3 cellular contexts compared by ENCODE assay signal in genomic region chr19:5337126-5337525, GRCh38.
TF ChIP-seq lines count a peak whose summit lies in the region.

No MANE protein-coding gene starts in this region.

TF ChIP-seq in IMR-90, 13 proteins besides CTCF, POLR2A, EP300 and RAD21:
- no peak for TF ChIP-seq ELK1 (IDR thresholded peaks at IDR 0.05; ENCODE audit: borderline replicate concordance, low read depth, low read length)
- TF ChIP-seq CHD1 (IDR thresholded peaks at IDR 0.05; ENCODE audit: low read depth, low read length): no peak
- TF ChIP-seq MAZ (IDR thresholded peaks at IDR 0.05; ENCODE audit: borderline replicate concordance, low read depth, low read length): no peak
- TF ChIP-seq RFX5 (IDR thresholded peaks at IDR 0.05; ENCODE audit: low read depth, low read length): no peak
- TF ChIP-seq MXI1 (IDR thresholded peaks at IDR 0.05; ENCODE audit: borderline replicate concordance, low read depth, low read length): no peak
- no peak for TF ChIP-seq SMC3 (IDR thresholded peaks at IDR 0.05; ENCODE audit: low read depth, low read length)
- no peak for TF ChIP-seq BHLHE40 (IDR thresholded peaks at IDR 0.05; ENCODE audit: low read depth, low read length)
- TF ChIP-seq USF2 (IDR thresholded peaks at IDR 0.05; ENCODE audit: low read depth, low read length): no peak
- no peak for TF ChIP-seq RCOR1 (IDR thresholded peaks at IDR 0.05; ENCODE audit: insufficient replicate concordance, low read length)
- no peak for TF ChIP-seq FOS (IDR thresholded peaks at IDR 0.05; ENCODE audit: low read depth, low read length)
- no peak for TF ChIP-seq MAFK (IDR thresholded peaks at IDR 0.05; ENCODE audit: low read depth, low read length)
- no peak for TF ChIP-seq CEBPB (IDR thresholded peaks at IDR 0.05; ENCODE audit: low read depth, low read length)
- no peak for TF ChIP-seq NFE2L2 (IDR thresholded peaks at IDR 0.05; ENCODE audit: low read depth, low read length)

TF ChIP-seq in HepG2, 621 proteins besides CTCF, POLR2A, EP300 and RAD21:
- TF ChIP-seq ZNF264 (CRISPR knock-in tag; IDR thresholded peaks at IDR 0.05): no peak
- no peak for TF ChIP-seq MAZ (IDR thresholded peaks at IDR 0.05; ENCODE audit: borderline replicate concordance, low read depth, low read length)
- no peak for TF ChIP-seq MAZ (CRISPR knock-in tag; IDR thresholded peaks at IDR 0.05; ENCODE audit: low read depth)
- TF ChIP-seq SOX6 (IDR thresholded peaks at IDR 0.05): no peak
- no peak for TF ChIP-seq SOX6 (CRISPR knock-in tag; IDR thresholded peaks at IDR 0.05)
- no peak for TF ChIP-seq TFAP4 (IDR thresholded peaks at IDR 0.05; ENCODE audit: borderline replicate concordance, low read depth)
- TF ChIP-seq TFDP2 (CRISPR knock-in tag; IDR thresholded peaks at IDR 0.05): no peak

TF ChIP-seq in HEK293T, 16 proteins besides CTCF, POLR2A, EP300 and RAD21:
- no peak for TF ChIP-seq ZNF384 (IDR thresholded peaks at IDR 0.05)
- no peak for TF ChIP-seq NFRKB (IDR thresholded peaks at IDR 0.05)
- TF ChIP-seq PKNOX1 (IDR thresholded peaks at IDR 0.05): no peak
- TF ChIP-seq BHLHE40 (IDR thresholded peaks at IDR 0.05; ENCODE audit: borderline replicate concordance): no peak
- no peak for TF ChIP-seq ELF4 (IDR thresholded peaks at IDR 0.05)
- TF ChIP-seq ARNT (IDR thresholded peaks at IDR 0.05): no peak
- no peak for TF ChIP-seq CTBP1 (IDR thresholded peaks at IDR 0.05; ENCODE audit: borderline replicate concordance)
- no peak for TF ChIP-seq L3MBTL2 (conservative IDR thresholded peaks at IDR 0.05)
- no peak for TF ChIP-seq FOXM1 (IDR thresholded peaks at IDR 0.05; ENCODE audit: borderline replicate concordance)
- TF ChIP-seq SUZ12 (IDR thresholded peaks at IDR 0.05): no peak
- no peak for TF ChIP-seq SP1 (IDR thresholded peaks at IDR 0.05)
- TF ChIP-seq LEF1 (IDR thresholded peaks at IDR 0.05; ENCODE audit: borderline replicate concordance): no peak
- TF ChIP-seq FOXK2 (IDR thresholded peaks at IDR 0.05): no peak
- no peak for TF ChIP-seq HDGF (IDR thresholded peaks at IDR 0.05; ENCODE audit: borderline replicate concordance)
- no peak for TF ChIP-seq TARDBP (IDR thresholded peaks at IDR 0.05)
- no peak for TF ChIP-seq FOXA1 (IDR thresholded peaks at IDR 0.05)
